In genomic region chr2:126107883-126108282, GRCh38 we compare ENCODE assay signal across 5 cellular contexts.
"Had no signal": no experiment of that assay in that cellular context is flagged by ENCODE, and none has a peak within 500 bp of the region (broad histone marks: within the 10 kb centered on the region; RNA-seq: fewer than 3 reads in every experiment).

No MANE protein-coding gene starts in this region.

- H3K9ac ChIP-seq: KMS-11 had no signal

- H3K4me2 ChIP-seq: KMS-11 had no signal

- FAIRE-seq: HTR-8/SVneo had no signal

- DNase-seq: KBM-7, KG1 had no signal

- H3K27ac ChIP-seq: HL-60, KMS-11 had no signal
